16 cellular contexts compared by ENCODE assay signal in genomic region chr7:129394982-129395906, GRCh38.
"Had no signal": no experiment of that assay in that cellular context is flagged by ENCODE, and none has a peak within 500 bp of the region (broad histone marks: within the 10 kb centered on the region; RNA-seq: fewer than 3 reads in every experiment).

No MANE protein-coding gene starts in this region.

- H3K27me3 Mint-ChIP-seq: activated T-helper 17 cell treated with anti-CD3 and anti-CD28 coated beads, Interleukin-2, amount 50 U/mL, for 72 hours had no signal

- H3K27ac Mint-ChIP-seq: activated T-helper 17 cell treated with anti-CD3 and anti-CD28 coated beads, Interleukin-2, amount 50 U/mL, for 72 hours; mesothelial cell of epicardium; neural progenitor cell; stimulated activated effector memory CD8-positive, alpha-beta T cell treated with anti-CD3 and anti-CD28 coated beads, Interleukin-12 subunit alpha, Interleukin-12 subunit beta, amount 100 ng/mL, for 72 hours had no signal

- H3K9ac ChIP-seq: neural progenitor cell had no signal

- H3K27ac ChIP-seq: body of pancreas, lower lobe of right lung, neural progenitor cell, ovary, WERI-Rb-1 had no signal

- H3K27me3 ChIP-seq: body of pancreas, neural progenitor cell, ovary had no signal

- H3K9me3 Mint-ChIP-seq: activated T-helper 17 cell treated with anti-CD3 and anti-CD28 coated beads, Interleukin-2, amount 50 U/mL, for 72 hours; mesothelial cell of epicardium; neural progenitor cell; stimulated activated effector memory CD8-positive, alpha-beta T cell treated with anti-CD3 and anti-CD28 coated beads, Interleukin-12 subunit alpha, Interleukin-12 subunit beta, amount 100 ng/mL, for 72 hours had no signal

- H3K4me2 ChIP-seq: neural progenitor cell had no signal

- H3K9me3 ChIP-seq: body of pancreas, lower lobe of right lung, ovary had no signal

- H3K4me3 ChIP-seq: body of pancreas, lower lobe of right lung, neural progenitor cell, ovary had no signal

- DNase-seq: activated CD4-positive, alpha-beta T cell treated with anti-CD3 and anti-CD28 coated beads for 48 hours; activated CD8-positive, alpha-beta memory T cell treated with anti-CD3 and anti-CD28 coated beads for 24 hours; activated naive CD4-positive, alpha-beta T cell treated with anti-CD3 and anti-CD28 coated beads, Interleukin-2, amount 50 U/mL, for 16 hours; body of pancreas; cerebellar nuclear complex; islet precursor cell; lower lobe of right lung; ovary; retina; T-helper 9 cell; trophoblast cell; WERI-Rb-1 had no signal

- H2AFZ ChIP-seq: neural progenitor cell had no signal

- H3K4me1 Mint-ChIP-seq: activated T-helper 17 cell treated with anti-CD3 and anti-CD28 coated beads, Interleukin-2, amount 50 U/mL, for 72 hours; mesothelial cell of epicardium; stimulated activated effector memory CD8-positive, alpha-beta T cell treated with anti-CD3 and anti-CD28 coated beads, Interleukin-12 subunit alpha, Interleukin-12 subunit beta, amount 100 ng/mL, for 72 hours had no signal

- ATAC-seq: activated T-helper 17 cell treated with anti-CD3 and anti-CD28 coated beads, Interleukin-2, amount 50 U/mL, for 72 hours; body of pancreas; lower lobe of right lung; stimulated activated effector memory CD8-positive, alpha-beta T cell treated with anti-CD3 and anti-CD28 coated beads, Interleukin-12 subunit alpha, Interleukin-12 subunit beta, amount 100 ng/mL, for 72 hours had no signal

- H3K4me1 ChIP-seq: body of pancreas, lower lobe of right lung had no signal

- H3K36me3 ChIP-seq: neural progenitor cell, ovary, WERI-Rb-1 had no signal

- H3K4me3 Mint-ChIP-seq: activated T-helper 17 cell treated with anti-CD3 and anti-CD28 coated beads, Interleukin-2, amount 50 U/mL, for 72 hours; mesothelial cell of epicardium; neural progenitor cell; stimulated activated effector memory CD8-positive, alpha-beta T cell treated with anti-CD3 and anti-CD28 coated beads, Interleukin-12 subunit alpha, Interleukin-12 subunit beta, amount 100 ng/mL, for 72 hours had no signal
